In the genomic region with DNA sequence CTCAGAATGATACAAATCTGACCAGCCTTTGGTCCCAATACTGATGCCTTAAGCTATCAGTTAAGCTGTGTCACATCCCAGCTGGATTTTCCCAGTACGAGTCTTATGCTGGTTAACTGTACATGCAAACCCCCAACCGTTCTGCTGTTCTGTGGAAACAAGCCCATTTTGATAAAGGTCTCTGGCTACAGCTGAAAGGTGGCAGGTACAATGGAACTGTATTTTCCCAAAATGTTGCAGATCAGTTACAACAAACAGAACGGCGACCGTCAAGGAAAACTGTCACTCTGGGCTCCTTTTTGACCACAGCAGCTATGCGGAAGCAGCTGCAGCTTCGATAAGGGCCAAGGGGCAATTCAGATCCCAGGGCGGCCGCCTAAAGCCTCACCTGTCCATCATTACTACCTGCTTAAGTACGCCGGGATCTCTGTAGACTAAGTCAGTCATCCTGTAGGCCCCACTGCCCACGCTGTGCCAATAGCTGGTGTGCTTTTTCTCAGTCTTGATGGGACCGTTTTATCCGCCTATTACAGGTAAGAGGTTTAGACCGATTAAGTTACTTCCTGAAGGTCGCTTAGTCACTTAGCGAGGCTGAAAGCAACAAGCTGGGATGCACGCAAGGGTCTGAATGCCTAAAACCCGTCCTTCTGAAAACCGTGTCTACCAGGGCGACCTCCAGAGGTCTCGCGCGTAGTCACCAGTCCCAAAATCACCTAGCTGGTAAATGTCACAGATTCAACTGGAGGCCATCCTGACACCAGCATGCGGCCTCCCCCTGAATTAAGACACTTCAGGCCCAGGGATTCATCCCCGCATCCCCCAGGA, we compare ENCODE assay signal across 8 cellular contexts. TPM values are rescaled to one million over a fixed set of nuclear protein-coding genes. Genes with fewer than 3 reads are reported as not detected.
DNase-seq lines count a peak whose midpoint lies in the region; ATAC-seq and TF ChIP-seq lines count a peak whose summit lies in the region.

No MANE protein-coding gene starts in this region.

- H3K79me2 ChIP-seq in HCT116 (ENCODE audit: insufficient read depth, low read length) = peaks cover 32% of the 10 kb centered on the region

- TSS peak; percentile 69 for BruUV-seq in HCT116 (replicated peaks; lab: Mats Ljungman, UMichigan)

- 0 out of 6 replicates have a peak, but pooled peaks of 1 of the 3 experiments have one; percentile 5 for TF ChIP-seq CTCF in HCT116 (IDR thresholded peaks at IDR 0.05 in 2 of 3, conservative IDR thresholded peaks at IDR 0.05 in 1 of 3; ENCODE audit: borderline replicate concordance in 1 of 3, insufficient read depth in 1 of 3, low read depth in 2 of 3, low read length in 2 of 3)

- H4K20me1 ChIP-seq in HCT116 (ENCODE audit: insufficient read depth) = peaks cover 29% of the 10 kb centered on the region; the same call in 1 of the 2 replicates

- peaks cover 21 to 40% of the 10 kb centered on the region in 2 experiments; a peak in 3 of 4 replicates for H3K36me3 ChIP-seq in HCT116 (ENCODE audit: control insufficient read depth in 1 of 2, insufficient read depth in 2 of 2, low read length in 2 of 2)
- peaks cover 27 to 30% of the 10 kb centered on the region in 2 donors for H3K36me3 ChIP-seq in muscle layer of duodenum (ENCODE audit: control insufficient read depth in 1 of 2, insufficient read depth in 2 of 2, low read length in 2 of 2)

- CTCF ChIA-PET in HCT116 (lab: Charles Lee) = interaction anchor here (0.6 to 1.5 kb wide), 3 partner anchors 22 to 221 kb away, joined by 3 to 10 read pairs (median 3); no protein-coding TSS in a partner anchor

- POLR2A ChIA-PET in HCT116 (lab: Charles Lee) = interaction anchor here (0.6 to 2.8 kb wide), 33 partner anchors 10 to 558 kb away, joined by 3 to 27 read pairs (median 4); partner anchors contain the start of genes ATP5IF1, EPB41, MED18 and RNU11

- TF ChIP-seq POLR2A in HCT116 (IDR thresholded peaks at IDR 0.05; ENCODE audit: borderline replicate concordance, extremely low read depth, insufficient read depth, insufficient read length) = no peak

- H3K9me2 ChIP-seq in HCT116 (ENCODE audit: insufficient read depth) = no peaks in the 10 kb centered on the region

- H3K9ac ChIP-seq in HCT116 (ENCODE audit: low read length) = peak overlapping the region; percentile 96

- H3K27ac ChIP-seq in HCT116 (ENCODE audit: low read depth, low read length) (peak overlapping the region; percentile 93), epithelial cell of prostate (peak overlapping the region; percentile 88), muscle layer of duodenum (ENCODE audit: low read length) (peak overlapping the region; percentile 66), substantia nigra (ENCODE audit: low read depth, low read length, poor library complexity, severe bottlenecking) (peak overlapping the region; percentile 73)

- RAD21 ChIA-PET in HCT116 (lab: Charles Lee; ENCODE audit: low non-redundant PET in 1 of 2, low total read pairs in 2 of 2, uncharacterized antibody in 2 of 2, unreplicated experiment in 2 of 2) = interaction anchor here in 1 of 2 experiments (0.6 kb wide), 1 partner anchor 34 kb away, joined by 6 read pairs; no protein-coding TSS in a partner anchor

- DNase-seq in NCI-H1694 treated with DMSO at 0.1 percent for 48 hours (lab: John Stamatoyannopoulos, UW) (peak; percentile 49), NCI-H1694 (lab: John Stamatoyannopoulos, UW) (no peak), HCT116 (ENCODE audit: low read depth, low spot score) (no peak), NCI-H128 (lab: John Stamatoyannopoulos, UW; ENCODE audit: unreplicated experiment) (peak; percentile 43), epithelial cell of prostate (ENCODE audit: low read depth, low spot score) (no peak), substantia nigra (lab: John Stamatoyannopoulos, UW) (peak in 9 of 49 donors; percentile 18 to 61 (median 46))
- peak; percentile 51 to 53 for DNase-seq in activated CD4-positive, alpha-beta T cell treated with anti-CD3 and anti-CD28 coated beads, Interleukin-2, amount 50 U/mL, for 24 hours (ENCODE audit: low read depth in 1 of 2, low spot score in 1 of 2)

- no peaks in the 10 kb centered on the region for H3K9me3 ChIP-seq in HCT116 (ENCODE audit: control insufficient read depth in 1 of 2, insufficient read depth in 1 of 2, low read depth in 1 of 2, low read length in 2 of 2)
- no peaks in the 10 kb centered on the region for H3K9me3 ChIP-seq in muscle layer of duodenum (ENCODE audit: control insufficient read depth in 1 of 2, low read length in 2 of 2)

- H3K4me3 ChIP-seq in HCT116 (replicated peaks in 1 of 2; ENCODE audit: low read depth in 1 of 2, low read length in 2 of 2) (peak overlapping the region; percentile 97 to 99), muscle layer of duodenum (ENCODE audit: low read depth in 1 of 2, low read length in 2 of 2) (peak overlapping the region; percentile 87 to 96)

- no peak overlapping the region for H2AFZ ChIP-seq in HCT116 (ENCODE audit: low read depth, low read length, poor library complexity, severe bottlenecking)

- no peak; the same call in 1 of the 2 replicates for ATAC-seq in HCT116

- intact Hi-C loops in HCT116 (cut with micrococcal nuclease) = no loop called here

- peaks cover 9 to 29% of the 10 kb centered on the region in 2 experiments; a peak in 3 of 4 replicates for H3K4me1 ChIP-seq in HCT116 (ENCODE audit: control insufficient read depth in 1 of 2, insufficient read depth in 2 of 2, low read length in 2 of 2)
- peaks cover 7 to 16% of the 10 kb centered on the region in 2 donors for H3K4me1 ChIP-seq in muscle layer of duodenum (ENCODE audit: control insufficient read depth in 1 of 2, insufficient read depth in 2 of 2, low read length in 2 of 2)

- H3K27me3 ChIP-seq in HCT116 (ENCODE audit: insufficient read depth, low read length) = no peaks in the 10 kb centered on the region
- no peaks in the 10 kb centered on the region for H3K27me3 ChIP-seq in muscle layer of duodenum (ENCODE audit: low read depth, low read length)

- TF ChIP-seq RAD21 in HCT116 (IDR thresholded peaks at IDR 0.05; ENCODE audit: low read depth) = no peak

- H3K4me2 ChIP-seq in HCT116 (ENCODE audit: low read length) = peak overlapping the region; percentile 85

TF ChIP-seq in HCT116, 20 proteins besides CTCF, POLR2A, EP300 and RAD21:
- TF ChIP-seq SIN3A (IDR thresholded peaks at IDR 0.05; ENCODE audit: low read depth) (peak; percentile 44; the same call in 1 of the 2 replicates), ZNF274 (IDR thresholded peaks at IDR 0.05; ENCODE audit: low read depth, low read length) (no peak)
TF ChIP-seq in HCT116: peak in this region for 1.

RNA-seq across cellular contexts. Expression of gene RAB42, which starts 11.1 kb away (rescaled TPM):
- total RNA-seq in HCT116 (2021; ENCODE audit: unreplicated experiment) = not detected
- 0.05 and 0.15 TPM in 2 replicates for polyA plus RNA-seq in HCT116 (2012)

RNA-seq across cellular contexts. Expression of gene TRNAU1AP, which starts 28.0 kb away (rescaled TPM):
- total RNA-seq in HCT116 (2021; ENCODE audit: unreplicated experiment) = 29.7 TPM
- polyA plus RNA-seq in HCT116 (2012) = 21.9 and 25.3 TPM in 2 replicates

Comparison
In these comparisons a context has a peak if more than half of its experiments do, and no peak if none do; other contexts are left out.
1. DNase-seq: peak in NCI-H1694 treated with DMSO at 0.1 percent for 48 hours (single experiment), NCI-H128 (single experiment) and activated CD4-positive, alpha-beta T cell treated with anti-CD3 and anti-CD28 coated beads, Interleukin-2, amount 50 U/mL, for 24 hours (2 of 2); none in NCI-H1694 (single experiment), HCT116 (single experiment) and epithelial cell of prostate (single experiment).
2. Peak in every context shown above with its lines, with median percentiles within 50 percentile points of each other: H3K27ac ChIP-seq.